ENCODE assay signal across 9 cellular contexts in genomic region chrX:39688219-39688575, GRCh38.
DNase-seq lines count a peak whose midpoint lies in the region; ATAC-seq and TF ChIP-seq lines count a peak whose summit lies in the region.
"Had no signal": no experiment of that assay in that cellular context is flagged by ENCODE, and none has a peak within 500 bp of the region (broad histone marks: within the 10 kb centered on the region; RNA-seq: fewer than 3 reads in every experiment).

No MANE protein-coding gene starts in this region.

- DNase-seq in AG10803 (ENCODE audit: low read depth) (no peak), endothelial cell (ENCODE audit: low spot score) (no peak), nucleus accumbens (lab: John Stamatoyannopoulos, UW) (no peak), NCI-H1436 treated with DMSO at 0.1 percent for 48 hours (lab: John Stamatoyannopoulos, UW) (no peak)
- DNase-seq in Jurkat, Clone E6-1 (ENCODE audit: low read depth, low spot score): no peak
- DNase-seq: naive thymus-derived CD8-positive, alpha-beta T cell had no signal

- H3K79me2 ChIP-seq in parathyroid adenoma: no peaks in the 10 kb centered on the region

- H3K9me3 Mint-ChIP-seq in endothelial cell (ENCODE audit: unreplicated experiment): no peaks in the 10 kb centered on the region
- H3K9me3 Mint-ChIP-seq: naive thymus-derived CD8-positive, alpha-beta T cell had no signal

- no peaks in the 10 kb centered on the region for H3K9me3 ChIP-seq in parathyroid adenoma (ENCODE audit: control insufficient read depth, low read length)

- no peaks in the 10 kb centered on the region for H3K27me3 ChIP-seq in parathyroid adenoma (ENCODE audit: control insufficient read depth, insufficient read depth, low read length)

- no peaks in the 10 kb centered on the region for H3K27me3 Mint-ChIP-seq in endothelial cell (ENCODE audit: unreplicated experiment)

- no peaks in the 10 kb centered on the region for H3K36me3 Mint-ChIP-seq in endothelial cell (ENCODE audit: low read depth, unreplicated experiment)
- H3K36me3 Mint-ChIP-seq: naive thymus-derived CD8-positive, alpha-beta T cell had no signal

- peak overlapping the region; percentile 29 for H2AFZ ChIP-seq in parathyroid adenoma

- H3K4me1 Mint-ChIP-seq in endothelial cell (ENCODE audit: unreplicated experiment): peaks cover 4% of the 10 kb centered on the region

- no peak for ATAC-seq in GM18868 (IDR thresholded peaks at IDR 0.05; ENCODE audit: unreplicated experiment)
- no peak for ATAC-seq in HG02588 (IDR thresholded peaks at IDR 0.05; ENCODE audit: unreplicated experiment)

- H3K36me3 ChIP-seq in parathyroid adenoma (ENCODE audit: control insufficient read depth, insufficient read depth, low read length): no peaks in the 10 kb centered on the region

- no peaks in the 10 kb centered on the region for H3K4me1 ChIP-seq in parathyroid adenoma

- H3K27ac ChIP-seq in parathyroid adenoma: no peak overlapping the region

- peak overlapping the region; percentile 39 for H3K4me3 ChIP-seq in AG10803 (ENCODE audit: low read length)
- H3K4me3 ChIP-seq in Jurkat, Clone E6-1 (ENCODE audit: low read length): peak overlapping the region; percentile 40; the same call in 1 of the 2 replicates
- no peak overlapping the region for H3K4me3 ChIP-seq in parathyroid adenoma (ENCODE audit: low read depth, low read length)

- peak overlapping the region; percentile 49 for H3K4me2 ChIP-seq in parathyroid adenoma (ENCODE audit: low read length)

- peak overlapping the region; percentile 18 for H3K27ac Mint-ChIP-seq in endothelial cell (ENCODE audit: unreplicated experiment)
- H3K27ac Mint-ChIP-seq: naive thymus-derived CD8-positive, alpha-beta T cell had no signal

- TF ChIP-seq CTCF in AG10803 (conservative IDR thresholded peaks at IDR 0.05; ENCODE audit: low read length) (no peak), endothelial cell (IDR thresholded peaks at IDR 0.05; ENCODE audit: unreplicated experiment) (no peak), parathyroid adenoma (IDR thresholded peaks at IDR 0.05) (no peak)

- H3K4me3 Mint-ChIP-seq in endothelial cell (ENCODE audit: unreplicated experiment): peak overlapping the region; percentile 67

- H3K9ac ChIP-seq in parathyroid adenoma: no peak overlapping the region
